Comparison of ENCODE assay signal across 26 cellular contexts in the genomic region with DNA sequence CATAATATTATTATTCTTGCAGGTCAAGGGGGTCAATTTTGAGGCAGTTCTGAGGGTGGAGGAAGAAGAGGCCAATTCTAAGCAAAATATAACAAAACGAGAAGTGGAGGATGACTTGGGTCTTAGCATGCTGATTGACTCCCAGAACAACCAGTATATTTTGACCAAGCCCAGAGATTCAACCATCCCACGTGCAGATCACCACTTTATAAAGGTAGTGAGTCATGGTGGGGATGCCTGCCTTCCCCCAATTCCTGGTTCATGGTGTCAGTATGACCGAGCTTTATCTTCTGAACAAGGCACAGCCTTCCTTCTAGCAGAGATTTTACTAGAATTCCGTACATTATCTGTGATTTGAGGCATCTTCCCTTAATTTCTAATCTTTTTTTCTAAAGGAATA. TPM values are rescaled to one million over a fixed set of nuclear protein-coding genes. Genes with fewer than 3 reads are reported as not detected.
DNase-seq lines count a peak whose midpoint lies in the region; ATAC-seq and TF ChIP-seq lines count a peak whose summit lies in the region.
"Had no signal": no experiment of that assay in that cellular context is flagged by ENCODE, and none has a peak within 500 bp of the region (broad histone marks: within the 10 kb centered on the region; RNA-seq: fewer than 3 reads in every experiment).

No MANE protein-coding gene starts in this region.

- dilution Hi-C loops in mammary epithelial cell (cut with HindIII; ENCODE audit: low sequenced_read_pairs) = no loop called here

- TF ChIP-seq CTCF in mammary epithelial cell (conservative IDR thresholded peaks at IDR 0.05 in 1 of 2, IDR thresholded peaks at IDR 0.05 in 1 of 2; ENCODE audit: extremely low read depth in 1 of 2, insufficient read depth in 1 of 2, low read depth in 1 of 2, low read length in 2 of 2) (no peak), MCF 10A (IDR thresholded peaks at IDR 0.05; ENCODE audit: unreplicated experiment) (no peak), fibroblast of mammary gland (conservative IDR thresholded peaks at IDR 0.05; ENCODE audit: control insufficient read depth, insufficient read depth, low read depth, low read length) (no peak)

- no TSS peak for BruUV-seq in mammary epithelial cell (replicated peaks; lab: Mats Ljungman, UMichigan)
- no TSS peak for BruUV-seq in MCF 10A (replicated peaks; lab: Mats Ljungman, UMichigan)

- CTCF ChIA-PET in mammary epithelial cell (lab: Charles Lee; ENCODE audit: low non-redundant PET) = no interaction called here
- CTCF ChIA-PET in MCF 10A (lab: Yijun Ruan, JAX) = no interaction called here

- H3K36me3 Mint-ChIP-seq in MCF 10A (ENCODE audit: insufficient read depth, unreplicated experiment) = peaks cover 93% of the 10 kb centered on the region

- H3K9me3 ChIP-seq in mammary epithelial cell (replicated peaks; ENCODE audit: insufficient read depth, low read length) = no peaks in the 10 kb centered on the region
- H3K9me3 ChIP-seq: prostate gland had no signal

- H3K27ac Mint-ChIP-seq in MCF 10A (ENCODE audit: low read depth, unreplicated experiment) = no peak overlapping the region
- H3K27ac Mint-ChIP-seq: activated naive CD8-positive, alpha-beta T cell treated with anti-CD3 and anti-CD28 coated beads, Interleukin-2, amount 50 U/mL, for 24 hours; activated T-cell treated with anti-CD3 and anti-CD28 coated beads, Interleukin-2, amount 50 U/mL, for 24 hours; B cell; T-helper 1 cell treated with Interleukin-12 subunit alpha and Interleukin-12 subunit beta and Interleukin-4 antibody, amounts not matched to agents 30 μg/mL and 1 μg/mL, for 36 hours had no signal

- H3K4me1 Mint-ChIP-seq in MCF 10A (ENCODE audit: insufficient read depth, unreplicated experiment) = peaks cover 9% of the 10 kb centered on the region

- no peak overlapping the region for H3K4me3 ChIP-seq in mammary epithelial cell (replicated peaks in 1 of 3; ENCODE audit: insufficient read depth in 1 of 3, low read depth in 2 of 3, low read length in 3 of 3)
- no peak overlapping the region for H3K4me3 ChIP-seq in fibroblast of mammary gland (ENCODE audit: control insufficient read depth, low read depth, low read length)
- H3K4me3 ChIP-seq: hepatocyte, prostate gland had no signal

- DNase-seq in mammary epithelial cell (peak; percentile 3), MCF 10A (ENCODE audit: unreplicated experiment) (no peak), NCI-H226 (peak; percentile 42), fibroblast of mammary gland (ENCODE audit: low read depth) (peak; percentile 80), NCI-H2081 treated with DMSO at 0.1 percent for 48 hours (lab: John Stamatoyannopoulos, UW) (no peak), GDM1 (lab: John Stamatoyannopoulos, UW) (no peak), UCSD-AML1 (lab: John Stamatoyannopoulos, UW; ENCODE audit: unreplicated experiment) (no peak)
- DNase-seq: 8988T; activated CD4-positive, alpha-beta T cell treated with anti-CD3 and anti-CD28 coated beads for 4 hours; activated naive CD8-positive, alpha-beta T cell treated with anti-CD3 and anti-CD28 coated beads, Interleukin-2, amount 50 U/mL, for 24 hours; activated T-cell treated with anti-CD3 and anti-CD28 coated beads, Interleukin-2, amount 50 U/mL, for 24 hours; foreskin melanocyte; GF-D8; naive B cell; NCI-H1436 treated with DMSO at 0.1 percent for 48 hours; NCI-H446 treated with DMSO at 0.1 percent for 48 hours; NCI-H82; RPMI8226; stimulated activated naive CD4-positive, alpha-beta T cell had no signal

- peaks cover 41% of the 10 kb centered on the region for H3K79me2 ChIP-seq in mammary epithelial cell (ENCODE audit: insufficient read depth, low read length)

- no peaks in the 10 kb centered on the region for H3K9me3 Mint-ChIP-seq in MCF 10A (ENCODE audit: unreplicated experiment)
- H3K9me3 Mint-ChIP-seq: activated naive CD8-positive, alpha-beta T cell treated with anti-CD3 and anti-CD28 coated beads, Interleukin-2, amount 50 U/mL, for 24 hours; activated T-cell treated with anti-CD3 and anti-CD28 coated beads, Interleukin-2, amount 50 U/mL, for 24 hours; brain; naive B cell; T-helper 1 cell treated with Interleukin-12 subunit alpha and Interleukin-12 subunit beta and Interleukin-4 antibody, amounts not matched to agents 30 μg/mL and 1 μg/mL, for 36 hours had no signal

- H3K4me1 ChIP-seq in mammary epithelial cell (ENCODE audit: insufficient read depth, low read length) = no peaks in the 10 kb centered on the region

- H3K4me3 Mint-ChIP-seq in MCF 10A (ENCODE audit: unreplicated experiment) = no peak overlapping the region
- H3K4me3 Mint-ChIP-seq: activated naive CD8-positive, alpha-beta T cell treated with anti-CD3 and anti-CD28 coated beads, Interleukin-2, amount 50 U/mL, for 24 hours; activated T-cell treated with anti-CD3 and anti-CD28 coated beads, Interleukin-2, amount 50 U/mL, for 24 hours; B cell; brain; naive B cell; T-helper 1 cell treated with Interleukin-12 subunit alpha and Interleukin-12 subunit beta and Interleukin-4 antibody, amounts not matched to agents 30 μg/mL and 1 μg/mL, for 36 hours had no signal

- intact Hi-C loops in mammary epithelial cell (cut with micrococcal nuclease) (loop anchor here (10.0 kb wide), 1 partner anchor 205 kb away; the partner anchor contains the start of gene LAMP1), MCF 10A (cut with micrococcal nuclease) (no loop called here)

- H3K4me2 ChIP-seq in mammary epithelial cell (ENCODE audit: insufficient read depth, low read depth, low read length) = no peak overlapping the region
- H3K4me2 ChIP-seq: hepatocyte, KMS-11 had no signal

- POLR2A ChIA-PET in MCF 10A (lab: Yijun Ruan, JAX) = no interaction called here

- H2AFZ ChIP-seq in mammary epithelial cell (ENCODE audit: low read depth, low read length) = no peak overlapping the region
- H2AFZ ChIP-seq: hepatocyte had no signal

- in situ Hi-C loops in mammary epithelial cell (cut with MboI; ENCODE audit: low sequenced_read_pairs in 2 of 2) = no loop called here

- H3K27me3 ChIP-seq in mammary epithelial cell (ENCODE audit: insufficient read depth, low read length) = no peaks in the 10 kb centered on the region
- H3K27me3 ChIP-seq: hepatocyte had no signal

- H3K27ac ChIP-seq in mammary epithelial cell (ENCODE audit: insufficient read depth, low read depth, low read length) = no peak overlapping the region
- H3K27ac ChIP-seq: hepatocyte, KMS-11, prostate gland had no signal

- no peak for ATAC-seq in GM18498 (IDR thresholded peaks at IDR 0.05; ENCODE audit: unreplicated experiment)
- ATAC-seq: activated naive CD8-positive, alpha-beta T cell treated with anti-CD3 and anti-CD28 coated beads, Interleukin-2, amount 50 U/mL, for 24 hours had no signal

- H4K20me1 ChIP-seq in mammary epithelial cell (ENCODE audit: insufficient read depth, low read length) = no peaks in the 10 kb centered on the region

- no peaks in the 10 kb centered on the region for H3K27me3 Mint-ChIP-seq in MCF 10A (ENCODE audit: insufficient read depth, unreplicated experiment)
- H3K27me3 Mint-ChIP-seq: activated naive CD8-positive, alpha-beta T cell treated with anti-CD3 and anti-CD28 coated beads, Interleukin-2, amount 50 U/mL, for 24 hours; activated T-cell treated with anti-CD3 and anti-CD28 coated beads, Interleukin-2, amount 50 U/mL, for 24 hours; B cell; naive B cell had no signal

- peaks cover 48% of the 10 kb centered on the region for H3K36me3 ChIP-seq in mammary epithelial cell (ENCODE audit: insufficient read depth, low read length)
- H3K36me3 ChIP-seq: prostate gland had no signal

- 74% methylated on average over 4 of the region's 4 CpGs for WGBS in mammary epithelial cell (ENCODE audit: low coverage, missing lambda C conversion rate)

- H3K9ac ChIP-seq in mammary epithelial cell (ENCODE audit: insufficient read depth, low read length) = no peak overlapping the region
- H3K9ac ChIP-seq: KMS-11 had no signal

RNA-seq across cellular contexts. Expression of gene DCUN1D2, which starts 9.4 kb away (rescaled TPM):
- total RNA-seq in mammary epithelial cell = 10 to 100 TPM; 11.3 to 21.6 TPM
- 6.4 TPM for polyA plus RNA-seq in mammary epithelial cell
- 2.6 TPM for polyA minus RNA-seq in mammary epithelial cell
- total RNA-seq in MCF 10A (2022) = 20.4 and 22.0 TPM in 2 replicates

RNA-seq across cellular contexts. Expression of gene ADPRHL1, which starts 46.6 kb away (rescaled TPM):
- 1 to 10 TPM; 1.2 TPM for total RNA-seq in mammary epithelial cell
- polyA plus RNA-seq in mammary epithelial cell = 1.1 TPM
- 1.2 TPM for polyA minus RNA-seq in mammary epithelial cell
- total RNA-seq in MCF 10A (2022) = 2.6 and 4.3 TPM in 2 replicates

Comparison
In these comparisons a context has a peak if more than half of its experiments do, and no peak if none do; other contexts are left out.
1. DNase-seq: peak in mammary epithelial cell (single experiment), NCI-H226 (single experiment) and fibroblast of mammary gland (single experiment); none in MCF 10A (single experiment), NCI-H2081 treated with DMSO at 0.1 percent for 48 hours (single experiment), GDM1 (single experiment) and UCSD-AML1 (single experiment).